9 cellular contexts compared by ENCODE assay signal in the genomic region with DNA sequence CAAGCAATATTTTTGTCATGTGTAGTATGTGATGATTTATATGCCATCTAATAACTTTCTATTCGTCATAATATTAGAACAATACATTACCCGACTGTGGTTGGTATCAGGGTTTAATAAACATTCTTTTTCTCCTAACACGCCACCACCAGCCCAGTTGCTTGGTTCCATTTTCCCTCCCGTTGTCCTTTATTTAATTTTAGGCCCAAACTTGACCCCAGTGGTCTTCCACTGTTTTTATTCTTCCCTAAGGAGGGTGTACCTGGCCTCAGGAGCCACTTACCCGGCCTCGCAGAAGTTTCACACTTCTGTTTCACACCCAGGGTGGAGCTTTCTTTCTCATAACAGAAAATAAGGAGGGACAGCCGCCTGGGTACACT. TPM values are rescaled to one million over a fixed set of nuclear protein-coding genes. Genes with fewer than 3 reads are reported as not detected.
DNase-seq lines count a peak whose midpoint lies in the region; ATAC-seq, FAIRE-seq and TF ChIP-seq lines count a peak whose summit lies in the region.
"Had no signal": no experiment of that assay in that cellular context is flagged by ENCODE, and none has a peak within 500 bp of the region (broad histone marks: within the 10 kb centered on the region; RNA-seq: fewer than 3 reads in every experiment).

No MANE protein-coding gene starts in this region.

- no peak for ATAC-seq in HG03175 (IDR thresholded peaks at IDR 0.05; ENCODE audit: unreplicated experiment)

- intact Hi-C loops in ascending aorta (cut with DNase I): no loop called here
- intact Hi-C loops in adrenal gland (cut with DNase I): no loop called here

- H3K27ac Mint-ChIP-seq in T-helper 1 cell treated with Interleukin-12 subunit alpha and Interleukin-12 subunit beta and Interleukin-4 antibody, amounts not matched to agents 30 μg/mL and 1 μg/mL, for 36 hours: peak overlapping the region; percentile 27

- FAIRE-seq in keratinocyte (lab: Jason Lieb, UNC): no peak
- FAIRE-seq: colon had no signal

- H3K4me1 Mint-ChIP-seq in T-helper 1 cell treated with Interleukin-12 subunit alpha and Interleukin-12 subunit beta and Interleukin-4 antibody, amounts not matched to agents 30 μg/mL and 1 μg/mL, for 36 hours (ENCODE audit: low read depth): peaks cover 29% of the 10 kb centered on the region

- H3K27me3 ChIP-seq in ascending aorta: no peaks in the 10 kb centered on the region
- no peaks in the 10 kb centered on the region for H3K27me3 ChIP-seq in keratinocyte (ENCODE audit: control insufficient read depth, extremely low read depth, insufficient read depth, low read length)
- H3K27me3 ChIP-seq in stomach smooth muscle (ENCODE audit: control insufficient read depth in 1 of 2, insufficient read depth in 2 of 2, low read length in 2 of 2): no peaks in the 10 kb centered on the region
- H3K27me3 ChIP-seq in adrenal gland: no peaks in the 10 kb centered on the region

- no peak overlapping the region for H2AFZ ChIP-seq in keratinocyte (ENCODE audit: control insufficient read depth, low read length)

- peak overlapping the region; percentile 54 for H3K4me2 ChIP-seq in keratinocyte (ENCODE audit: control insufficient read depth, extremely low read depth, insufficient read depth, low read depth, low read length)

- H3K9me3 ChIP-seq in ascending aorta (no peaks in the 10 kb centered on the region), keratinocyte (ENCODE audit: control insufficient read depth, low read depth, low read length) (no peaks in the 10 kb centered on the region), stomach smooth muscle (ENCODE audit: control insufficient read depth in 2 of 2, low read length in 2 of 2) (no peaks in the 10 kb centered on the region), adrenal gland (replicated peaks in 1 of 3) (no peaks in the 10 kb centered on the region)

- H3K4me3 ChIP-seq in ascending aorta: peak overlapping the region in 1 of 2 donors; percentile 36
- no peak overlapping the region for H3K4me3 ChIP-seq in keratinocyte (ENCODE audit: control insufficient read depth in 2 of 3, extremely low read depth in 1 of 3, insufficient read depth in 2 of 3, low read depth in 1 of 3, low read length in 3 of 3)
- peak overlapping the region in 1 of 2 donors; percentile 55 for H3K4me3 ChIP-seq in stomach smooth muscle (ENCODE audit: low read length in 2 of 2)
- no peak overlapping the region for H3K4me3 ChIP-seq in adrenal gland

- no peaks in the 10 kb centered on the region for H3K36me3 ChIP-seq in ascending aorta
- no peaks in the 10 kb centered on the region for H3K36me3 ChIP-seq in keratinocyte (ENCODE audit: control insufficient read depth in 2 of 2, extremely low read depth in 1 of 2, insufficient read depth in 2 of 2, low read length in 2 of 2)
- no peaks in the 10 kb centered on the region for H3K36me3 ChIP-seq in stomach smooth muscle (ENCODE audit: control insufficient read depth in 2 of 2, insufficient read depth in 2 of 2, low read length in 2 of 2)
- H3K36me3 ChIP-seq in adrenal gland (replicated peaks in 1 of 2): no peaks in the 10 kb centered on the region

- H3K4me3 Mint-ChIP-seq in T-helper 1 cell treated with Interleukin-12 subunit alpha and Interleukin-12 subunit beta and Interleukin-4 antibody, amounts not matched to agents 30 μg/mL and 1 μg/mL, for 36 hours: no peak overlapping the region

- no peaks in the 10 kb centered on the region for H3K9me1 ChIP-seq in keratinocyte (ENCODE audit: control insufficient read depth, extremely low read depth, insufficient read depth, low read length)

- no peaks in the 10 kb centered on the region for H3K27me3 Mint-ChIP-seq in T-helper 1 cell treated with Interleukin-12 subunit alpha and Interleukin-12 subunit beta and Interleukin-4 antibody, amounts not matched to agents 30 μg/mL and 1 μg/mL, for 36 hours (ENCODE audit: low read depth)

- no peaks in the 10 kb centered on the region for H4K20me1 ChIP-seq in keratinocyte (ENCODE audit: control insufficient read depth, extremely low read depth, insufficient read depth, low read length)

- peaks cover 9 to 35% of the 10 kb centered on the region in 2 donors for H3K4me1 ChIP-seq in ascending aorta
- peaks cover 47% of the 10 kb centered on the region for H3K4me1 ChIP-seq in keratinocyte (ENCODE audit: control insufficient read depth, extremely low read depth, insufficient read depth, low read length)
- peaks cover 38% of the 10 kb centered on the region for H3K4me1 ChIP-seq in stomach smooth muscle (ENCODE audit: control insufficient read depth, insufficient read depth, low read length)
- peaks cover 13 to 32% of the 10 kb centered on the region in 2 donors for H3K4me1 ChIP-seq in adrenal gland (replicated peaks in 1 of 2)

- DNase-seq in T-helper 1 cell (no peak), ascending aorta (ENCODE audit: low spot score in 2 of 2) (no peak), keratinocyte (ENCODE audit: low read depth, low spot score) (no peak), adrenal gland (no peak)
- DNase-seq in stimulated activated naive CD4-positive, alpha-beta T cell (lab: John Stamatoyannopoulos, UW): no peak

- 72 to 93% (median 87%) methylated on average over 7 of the region's 7 CpGs for WGBS in adrenal gland, 4 donors

- H3K36me3 Mint-ChIP-seq in T-helper 1 cell treated with Interleukin-12 subunit alpha and Interleukin-12 subunit beta and Interleukin-4 antibody, amounts not matched to agents 30 μg/mL and 1 μg/mL, for 36 hours (ENCODE audit: low read depth): no peaks in the 10 kb centered on the region

- dilution Hi-C loops in keratinocyte (cut with MboI; ENCODE audit: extremely low pct_ligation_motif_present, low sequenced_read_pairs): no loop called here

- TF ChIP-seq CTCF in ascending aorta (IDR thresholded peaks at IDR 0.05) (no peak), keratinocyte (optimal IDR thresholded peaks at IDR 0.05 in 1 of 3, IDR thresholded peaks at IDR 0.05 in 1 of 3, conservative IDR thresholded peaks at IDR 0.05 in 1 of 3; ENCODE audit: extremely low read depth in 1 of 3, insufficient read depth in 2 of 3, low read length in 3 of 3) (no peak), adrenal gland (IDR thresholded peaks at IDR 0.05) (no peak)

- no peaks in the 10 kb centered on the region for H3K9me3 Mint-ChIP-seq in T-helper 1 cell treated with Interleukin-12 subunit alpha and Interleukin-12 subunit beta and Interleukin-4 antibody, amounts not matched to agents 30 μg/mL and 1 μg/mL, for 36 hours

- TF ChIP-seq POLR2A in adrenal gland (IDR thresholded peaks at IDR 0.05): no peak

- H3K79me2 ChIP-seq in keratinocyte (ENCODE audit: control insufficient read depth, insufficient read depth, low read length): no peaks in the 10 kb centered on the region

- H3K27ac ChIP-seq in ascending aorta: peak overlapping the region; percentile 87 to 92
- peak overlapping the region; percentile 82 for H3K27ac ChIP-seq in keratinocyte (ENCODE audit: control insufficient read depth, insufficient read depth, low read length)
- H3K27ac ChIP-seq in stomach smooth muscle (ENCODE audit: low read length): peak overlapping the region; percentile 95
- H3K27ac ChIP-seq in adrenal gland: no peak overlapping the region

- H3K9ac ChIP-seq in keratinocyte (ENCODE audit: control insufficient read depth, extremely low read depth, insufficient read depth, low read length) (peak overlapping the region; percentile 71), stomach smooth muscle (ENCODE audit: low read length in 2 of 2) (peak overlapping the region; percentile 42 to 68)

RNA-seq across cellular contexts. Expression of gene PIM1, which starts 33.1 kb away (rescaled TPM):
- total RNA-seq in ascending aorta (17.7 TPM), adrenal gland (10 to 100 TPM in 7 of 8 donors, 1 to 10 TPM in 1; 2.8 to 36.6 (median 21.4) TPM)
- polyA plus RNA-seq in keratinocyte (7.1 to 14.3 TPM (median 10.2 TPM) in 3 replicates), adrenal gland (10 to 100 TPM; 10.6 to 31.2 (median 12.3) TPM)
- polyA plus RNA-seq in keratinocyte (2011; ENCODE audit: low read depth): 21.0 TPM
- 6.8 and 8.2 TPM in 2 replicates for polyA plus RNA-seq in keratinocyte (2011; cell fraction: cytosol; rRNA removed)
- 19.0 and 19.2 TPM in 2 replicates for polyA plus RNA-seq in keratinocyte (2011; cell fraction: nucleus; rRNA removed)
- polyA plus RNA-seq in keratinocyte (2012; ENCODE audit: low replicate concordance): 7.6 and 139 TPM in 2 replicates
- polyA minus RNA-seq in keratinocyte: 6.4 to 14.5 TPM (median 12.7 TPM) in 3 replicates
- 10.2 TPM for polyA minus RNA-seq in keratinocyte (2011; cell fraction: cytosol; rRNA and poly(A)+ RNA removed)
- 9.1 and 11.7 TPM in 2 replicates for polyA minus RNA-seq in keratinocyte (2011; cell fraction: nucleus; rRNA and poly(A)+ RNA removed)

Comparison
In these comparisons a context has a peak if more than half of its experiments do, and no peak if none do; other contexts are left out.
1. H3K27ac ChIP-seq: peak in ascending aorta (2 of 2), keratinocyte (single experiment) and stomach smooth muscle (single experiment); none in adrenal gland (0 of 5).